18 cellular contexts compared by ENCODE assay signal in the genomic region with DNA sequence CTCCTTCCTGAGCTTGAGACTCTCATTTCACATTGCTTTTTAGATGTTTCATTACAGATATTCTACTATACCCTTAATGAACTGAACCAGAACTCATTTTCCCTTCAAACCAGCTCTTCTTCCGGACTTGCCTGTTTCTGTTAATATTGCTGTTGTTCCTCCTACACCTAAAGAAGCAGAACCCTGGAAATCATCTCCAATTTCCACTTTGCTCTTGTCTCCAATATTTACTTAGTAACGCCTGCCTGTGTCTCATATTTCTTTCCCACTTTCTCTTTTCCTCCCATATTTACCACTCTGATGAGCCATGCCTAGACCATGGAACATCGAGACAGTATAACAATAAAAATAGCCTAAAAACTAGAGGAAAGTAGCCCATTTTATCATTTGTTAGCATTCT.
"Had no signal": no experiment of that assay in that cellular context is flagged by ENCODE, and none has a peak within 500 bp of the region (broad histone marks: within the 10 kb centered on the region; RNA-seq: fewer than 3 reads in every experiment).

No MANE protein-coding gene starts in this region.

- H3K9me3 ChIP-seq: sigmoid colon, stomach, suprapubic skin, transverse colon had no signal

- H3K4me3 ChIP-seq: lung, sigmoid colon, smooth muscle cell, stomach, suprapubic skin, transverse colon had no signal

- H3K27ac ChIP-seq: foreskin keratinocyte, sigmoid colon, stomach, suprapubic skin, transverse colon had no signal

- DNase-seq: activated CD4-positive, alpha-beta T cell treated with anti-CD3 and anti-CD28 coated beads, Interleukin-2, amount 10 ng/mL, durations not matched to agents 7 days and 5 days; activated CD4-positive, CD25-positive, alpha-beta regulatory T cell treated with anti-CD3 and anti-CD28 coated beads, Interleukin-2, amount 50 U/mL, for 72 hours; activated CD8-positive, alpha-beta memory T cell treated with anti-CD3 and anti-CD28 coated beads, Interleukin-2, amount 10 ng/mL, durations not matched to agents 7 days and 5 days; activated CD8-positive, alpha-beta T cell treated with anti-CD3 and anti-CD28 coated beads for 36 hours; activated effector memory CD4-positive, alpha-beta T cell treated with anti-CD3 and anti-CD28 coated beads, Interleukin-2, amount 50 U/mL, for 16 hours; activated naive CD4-positive, alpha-beta T cell treated with anti-CD3 and anti-CD28 coated beads, Interleukin-2, amount 10 ng/mL, durations not matched to agents 7 days and 5 days; activated T-cell treated with anti-CD3 and anti-CD28 coated beads for 4 hours; effector CD4-positive, alpha-beta T cell; foreskin keratinocyte; naive B cell; retina; sigmoid colon; stimulated activated CD4-positive, alpha-beta T cell treated with anti-CD3 and anti-CD28 coated beads, Interleukin-15, amount 100 ng/mL, for 24 hours; stomach; transverse colon had no signal

- H3K4me1 ChIP-seq: foreskin keratinocyte, sigmoid colon, suprapubic skin had no signal

- H3K27me3 ChIP-seq: foreskin keratinocyte, sigmoid colon, stomach, suprapubic skin, transverse colon had no signal
